Comparison of ENCODE assay signal across 8 cellular contexts in the genomic region with DNA sequence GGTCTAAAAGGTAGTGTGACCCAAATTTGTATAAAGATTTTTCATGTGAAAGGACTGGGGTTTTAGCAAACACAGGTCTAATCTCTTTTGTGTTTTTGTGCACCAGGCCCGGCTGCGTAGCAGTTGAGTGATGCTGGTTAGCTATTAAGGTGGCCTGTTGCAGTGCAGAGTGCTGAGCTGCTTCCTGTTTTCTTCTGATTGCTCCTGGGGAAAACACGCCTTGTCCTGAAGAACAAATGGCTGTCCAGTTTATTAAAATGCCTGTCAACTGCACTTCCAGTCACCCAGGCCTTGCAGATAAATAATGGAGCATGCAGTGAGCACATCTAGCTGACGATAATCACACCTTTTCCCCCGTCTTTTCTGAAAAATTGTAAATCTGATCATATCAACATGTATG. TPM values are rescaled to one million over a fixed set of nuclear protein-coding genes. Genes with fewer than 3 reads are reported as not detected.
A peak's percentile ranks its signal among the peaks of the same experiment; 100 is the strongest.
DNase-seq lines count a peak whose midpoint lies in the region; TF ChIP-seq lines count a peak whose summit lies in the region.

No MANE protein-coding gene starts in this region.

- H3F3A ChIP-seq in GM23248 (ENCODE audit: insufficient read depth) = peaks cover 23% of the 10 kb centered on the region

- CTCF ChIA-PET in RWPE1 (lab: Yijun Ruan, JAX) = interaction anchor here (0.6 to 0.7 kb wide), 2 partner anchors 636 to 683 kb away, joined by 3 read pairs; no protein-coding TSS in a partner anchor

- H3K4me1 ChIP-seq in ES-I3 (ENCODE audit: insufficient read depth, low read length) (no peaks in the 10 kb centered on the region), GM23248 (ENCODE audit: insufficient read depth) (peaks cover 12% of the 10 kb centered on the region), Karpas-422 (ENCODE audit: low read length) (peaks cover 24% of the 10 kb centered on the region), tibial nerve (peaks cover 0 to 39% (median 8%) of the 10 kb centered on the region in 4 donors)

- H3K4me3 ChIP-seq in GM23248 (peak overlapping the region; percentile 99), Karpas-422 (ENCODE audit: low read length) (peak overlapping the region; percentile 67), tibial nerve (peak overlapping the region; percentile 63 to 93 (median 82))

- POLR2A ChIA-PET in RWPE1 (lab: Yijun Ruan, JAX; ENCODE audit: low non-redundant PET) = no interaction called here

- H2AFZ ChIP-seq in GM23248 (peak overlapping the region; percentile 91), Karpas-422 (ENCODE audit: low read length) (peak overlapping the region; percentile 45)

- H3K27ac ChIP-seq in GM23248 (peak overlapping the region; percentile 85), Karpas-422 (ENCODE audit: low read length) (peak overlapping the region; percentile 47), RWPE1 (0 out of 2 replicates have a peak overlapping the region, but pooled peaks have one; percentile 36), tibial nerve (peak overlapping the region; percentile 94 to 99 (median 96))

- H3K36me3 ChIP-seq in ES-I3 (ENCODE audit: insufficient read depth, low read length) = no peaks in the 10 kb centered on the region
- no peaks in the 10 kb centered on the region for H3K36me3 ChIP-seq in GM23248 (ENCODE audit: low read depth)
- H3K36me3 ChIP-seq in Karpas-422 (ENCODE audit: insufficient read depth, low read length) = peaks cover 12% of the 10 kb centered on the region
- no peaks in the 10 kb centered on the region for H3K36me3 ChIP-seq in tibial nerve

- TF ChIP-seq POLR2A in tibial nerve (IDR thresholded peaks at IDR 0.05) = peak; percentile 78 to 81

- H3K79me2 ChIP-seq in GM23248 (ENCODE audit: insufficient read depth) = peaks cover 34% of the 10 kb centered on the region
- H3K79me2 ChIP-seq in Karpas-422 (ENCODE audit: low read length) = peaks cover 30% of the 10 kb centered on the region

- DNase-seq in GM23248 = peak; percentile 94
- peak; percentile 98 for DNase-seq in Karpas-422
- DNase-seq in RWPE1 (ENCODE audit: low spot score) = peak; percentile 79
- peak; percentile 44 for DNase-seq in activated gamma-delta T cell treated with anti-CD3 and anti-CD28 coated beads, Interleukin-2, amount 50 U/mL, for 16 hours (ENCODE audit: low read depth)
- peak; percentile 94 for DNase-seq in foreskin melanocyte
- peak; percentile 77 for DNase-seq in occipital lobe (lab: John Stamatoyannopoulos, UW)
- peak; percentile 66 to 88 for DNase-seq in tibial nerve (ENCODE audit: low spot score in 2 of 2)

- H3K9me2 ChIP-seq in GM23248 (ENCODE audit: insufficient read depth) (no peaks in the 10 kb centered on the region), Karpas-422 (replicated peaks; ENCODE audit: insufficient read depth, low read length) (no peaks in the 10 kb centered on the region)

- in situ Hi-C loops in GM23248 (cut with MboI) = no loop called here

- 0 to 1% methylated on average over 5 of the region's 5 CpGs for WGBS in GM23248 (ENCODE audit: low coverage in 1 of 2, low lambda C conversion rate in 2 of 2, missing lambda C conversion rate in 2 of 2), 2 experiments
- 3 to 4% methylated on average over 5 of the region's 5 CpGs for WGBS in tibial nerve, 2 donors

- TF ChIP-seq EP300 in tibial nerve (IDR thresholded peaks at IDR 0.05) = peak; percentile 5 to 97

- no peaks in the 10 kb centered on the region for H4K20me1 ChIP-seq in GM23248 (ENCODE audit: insufficient read depth)
- H4K20me1 ChIP-seq in Karpas-422 (ENCODE audit: insufficient read depth, low read depth, low read length) = peaks cover 10% of the 10 kb centered on the region

- H3K27me3 ChIP-seq in GM23248 (replicated peaks; ENCODE audit: insufficient read depth) = no peaks in the 10 kb centered on the region
- no peaks in the 10 kb centered on the region for H3K27me3 ChIP-seq in Karpas-422 (ENCODE audit: low read length)
- no peaks in the 10 kb centered on the region for H3K27me3 ChIP-seq in tibial nerve

- H3K9me3 ChIP-seq in ES-I3 (ENCODE audit: control insufficient read depth, insufficient read depth, low read length) = no peaks in the 10 kb centered on the region
- H3K9me3 ChIP-seq in GM23248 (ENCODE audit: low read depth) = no peaks in the 10 kb centered on the region
- no peaks in the 10 kb centered on the region for H3K9me3 ChIP-seq in Karpas-422 (ENCODE audit: low read length)
- no peaks in the 10 kb centered on the region for H3K9me3 ChIP-seq in tibial nerve

- peak overlapping the region; percentile 98 for H3K4me2 ChIP-seq in GM23248 (ENCODE audit: unreplicated experiment)
- H3K4me2 ChIP-seq in Karpas-422 (ENCODE audit: low read depth, low read length, poor library complexity, severe bottlenecking) = peak overlapping the region; percentile 84

- peak overlapping the region; percentile 88; the same call in 1 of the 2 replicates for H3K9ac ChIP-seq in ES-I3 (ENCODE audit: low read depth, low read length)
- H3K9ac ChIP-seq in GM23248 = peak overlapping the region; percentile 93
- H3K9ac ChIP-seq in Karpas-422 (ENCODE audit: low read length) = peak overlapping the region; percentile 75

- TF ChIP-seq CTCF in RWPE1 (conservative IDR thresholded peaks at IDR 0.05; ENCODE audit: low read depth) (no peak), tibial nerve (IDR thresholded peaks at IDR 0.05) (peak in 1 of 5 experiments; percentile 13)

RNA-seq across cellular contexts. Expression of a gene that starts 1.8 kb away (rescaled TPM):
- total RNA-seq in GM23248 (2014; rRNA removed; shearing (Covaris generic)) = 14.8 and 27.7 TPM in 2 replicates
- polyA plus RNA-seq in GM23248 (2016; fragmentation: Nextera tagmentation; extraction: Ambion mirVana) = 33.3 and 39.4 TPM in 2 replicates
- total RNA-seq in Karpas-422 (2014; rRNA removed; shearing (Covaris generic); ENCODE audit: low replicate concordance) = 50.0 and 111 TPM in 2 replicates
- total RNA-seq in occipital lobe (16.1 TPM), tibial nerve (10 to 100 TPM; 41.4 to 79.8 (median 49.1) TPM)

RNA-seq across cellular contexts. Expression of a gene that starts 19.3 kb away (rescaled TPM):
- total RNA-seq in GM23248 (2014; rRNA removed; shearing (Covaris generic)) = not detected in 2 replicates
- not detected in 2 replicates for polyA plus RNA-seq in GM23248 (2016; fragmentation: Nextera tagmentation; extraction: Ambion mirVana)
- not detected in 2 replicates for total RNA-seq in Karpas-422 (2014; rRNA removed; shearing (Covaris generic); ENCODE audit: low replicate concordance)
- total RNA-seq in occipital lobe = not detected
- total RNA-seq in tibial nerve = not detected

RNA-seq across cellular contexts. Expression of a gene that starts 21.1 kb away (rescaled TPM):
- total RNA-seq in GM23248 (2014; rRNA removed; shearing (Covaris generic)) = 33.7 and 35.9 TPM in 2 replicates
- polyA plus RNA-seq in GM23248 (2016; fragmentation: Nextera tagmentation; extraction: Ambion mirVana) = 15.5 and 16.1 TPM in 2 replicates
- total RNA-seq in Karpas-422 (2014; rRNA removed; shearing (Covaris generic); ENCODE audit: low replicate concordance) = 11.0 and 12.8 TPM in 2 replicates
- total RNA-seq in occipital lobe (22.9 TPM), tibial nerve (100 to 1,000 TPM; 106 to 210 (median 154) TPM)

RNA-seq across cellular contexts. Expression of a gene that starts 43.5 kb away (rescaled TPM):
- total RNA-seq in GM23248 (2014; rRNA removed; shearing (Covaris generic)) = not detected in 2 replicates
- polyA plus RNA-seq in GM23248 (2016; fragmentation: Nextera tagmentation; extraction: Ambion mirVana) = not detected in 2 replicates
- not detected in 2 replicates for total RNA-seq in Karpas-422 (2014; rRNA removed; shearing (Covaris generic); ENCODE audit: low replicate concordance)
- total RNA-seq in occipital lobe = not detected
- total RNA-seq in tibial nerve = not detected

Comparison
In these comparisons a context has a peak if more than half of its experiments do, and no peak if none do; other contexts are left out.
1. Peak in every context shown above with its lines: DNase-seq, H3K4me3 ChIP-seq and H3K27ac ChIP-seq.
2. DNase-seq: peak in every context shown above with its lines; median percentile 98 in Karpas-422; 94 in GM23248; 94 in foreskin melanocyte; 79 in RWPE1; 77 in occipital lobe; 77 in tibial nerve; 44 in activated gamma-delta T cell treated with anti-CD3 and anti-CD28 coated beads, Interleukin-2, amount 50 U/mL, for 16 hours.
3. H3K27ac ChIP-seq: peak in every context shown above with its lines; median percentile 96 in tibial nerve; 85 in GM23248; 47 in Karpas-422; 36 in RWPE1.